In the genomic region with DNA sequence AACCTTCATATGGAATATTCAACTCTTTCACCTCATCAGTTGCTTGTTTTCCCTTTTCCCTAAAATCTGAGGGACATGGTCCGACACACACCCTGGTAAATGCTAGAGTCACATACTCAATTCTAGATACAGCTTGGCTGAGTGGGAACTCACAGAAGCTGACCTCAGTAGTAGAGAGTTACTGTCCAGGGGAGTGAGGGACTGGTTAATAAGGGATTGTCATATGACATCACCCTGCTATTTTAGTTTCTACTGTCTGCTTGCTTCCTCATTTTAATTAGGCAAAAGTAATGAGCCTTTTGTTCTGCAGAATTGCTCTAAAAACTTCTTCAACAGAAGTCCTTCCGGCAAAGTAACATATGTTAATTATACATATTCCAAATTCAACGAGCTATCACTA, we compare ENCODE assay signal across 25 cellular contexts.
"Had no signal": no experiment of that assay in that cellular context is flagged by ENCODE, and none has a peak within 500 bp of the region (broad histone marks: within the 10 kb centered on the region; RNA-seq: fewer than 3 reads in every experiment).

No MANE protein-coding gene starts in this region.

- H3K27me3 ChIP-seq: heart left ventricle, neural progenitor cell, spleen, testis, transverse colon had no signal

- H3K27ac ChIP-seq: heart left ventricle, neural progenitor cell, spleen, testis, transverse colon had no signal

- H3K9me3 Mint-ChIP-seq: activated T-helper 17 cell treated with anti-CD3 and anti-CD28 coated beads, Interleukin-2, amount 50 U/mL, for 72 hours; T-helper 1 cell treated with Interleukin-12 subunit alpha and Interleukin-12 subunit beta and Interleukin-4 antibody, amounts not matched to agents 30 μg/mL and 1 μg/mL, for 36 hours had no signal

- ATAC-seq: activated CD8-positive, alpha-beta T cell treated with anti-CD3 and anti-CD28 coated beads for 36 hours; activated T-cell treated with anti-CD3 and anti-CD28 coated beads, Interleukin-2, amount 50 U/mL, for 4 hours; activated T-helper 17 cell treated with anti-CD3 and anti-CD28 coated beads, Interleukin-2, amount 50 U/mL, for 72 hours; esophagus mucosa; natural killer cell; right cardiac atrium; stimulated activated naive CD8-positive, alpha-beta T cell treated with anti-CD3 and anti-CD28 coated beads, Interleukin-15, Interleukin-2, amounts not matched to agents 100 U/mL and 50 U/mL, for 24 hours had no signal

- H3K9me3 ChIP-seq: heart left ventricle, testis, transverse colon had no signal

- H3K36me3 ChIP-seq: heart left ventricle, neural progenitor cell, spleen, transverse colon had no signal

- DNase-seq: activated B cell treated with CpG ODN at 0.5 μM for 24 hours; activated CD4-positive, alpha-beta T cell treated with anti-CD3 and anti-CD28 coated beads, Interleukin-2, amount 50 U/mL, for 1 hour; activated CD8-positive, alpha-beta T cell treated with anti-CD3 and anti-CD28 coated beads for 36 hours; activated gamma-delta T cell treated with Interleukin-2 at 50 U/mL for 16 hours; activated naive CD4-positive, alpha-beta T cell treated with anti-CD3 and anti-CD28 coated beads, Interleukin-2, amount 50 U/mL, for 16 hours; activated T-cell treated with anti-CD3 and anti-CD28 coated beads, Interleukin-2, amount 50 U/mL, for 4 hours; amygdala; endodermal cell; foreskin fibroblast; heart left ventricle; hypothalamus; midbrain; natural killer cell; occipital lobe; right cardiac atrium; spleen; stimulated activated CD4-positive, alpha-beta T cell treated with anti-CD3 and anti-CD28 coated beads, Interleukin-2, amount 100 ng/mL, for 48 hours; stimulated activated naive CD8-positive, alpha-beta T cell treated with anti-CD3 and anti-CD28 coated beads, Interleukin-15, Interleukin-2, amounts not matched to agents 100 U/mL and 50 U/mL, for 24 hours; T-helper 9 cell; testis; transverse colon had no signal

- H3K27ac Mint-ChIP-seq: activated B cell treated with CpG ODN at 0.5 μM for 24 hours; activated CD8-positive, alpha-beta T cell treated with anti-CD3 and anti-CD28 coated beads for 36 hours; activated T-helper 17 cell treated with anti-CD3 and anti-CD28 coated beads, Interleukin-2, amount 50 U/mL, for 72 hours; endodermal cell; natural killer cell; neural progenitor cell; T-helper 1 cell treated with Interleukin-12 subunit alpha and Interleukin-12 subunit beta and Interleukin-4 antibody, amounts not matched to agents 30 μg/mL and 1 μg/mL, for 36 hours had no signal

- H3K4me1 Mint-ChIP-seq: activated B cell treated with CpG ODN at 0.5 μM for 24 hours; activated T-helper 17 cell treated with anti-CD3 and anti-CD28 coated beads, Interleukin-2, amount 50 U/mL, for 72 hours; natural killer cell had no signal

- H3K36me3 Mint-ChIP-seq: natural killer cell had no signal

- H3K4me3 Mint-ChIP-seq: activated B cell treated with CpG ODN at 0.5 μM for 24 hours; activated CD8-positive, alpha-beta T cell treated with anti-CD3 and anti-CD28 coated beads for 36 hours; activated T-cell treated with anti-CD3 and anti-CD28 coated beads, Interleukin-2, amount 50 U/mL, for 4 hours; activated T-helper 17 cell treated with anti-CD3 and anti-CD28 coated beads, Interleukin-2, amount 50 U/mL, for 72 hours; endodermal cell; natural killer cell; neural progenitor cell; T-helper 1 cell treated with Interleukin-12 subunit alpha and Interleukin-12 subunit beta and Interleukin-4 antibody, amounts not matched to agents 30 μg/mL and 1 μg/mL, for 36 hours had no signal

- H2AFZ ChIP-seq: neural progenitor cell had no signal

- H3K4me2 ChIP-seq: neural progenitor cell had no signal

- H3K27me3 Mint-ChIP-seq: activated B cell treated with CpG ODN at 0.5 μM for 24 hours; activated CD8-positive, alpha-beta T cell treated with anti-CD3 and anti-CD28 coated beads for 36 hours; activated T-helper 17 cell treated with anti-CD3 and anti-CD28 coated beads, Interleukin-2, amount 50 U/mL, for 72 hours had no signal

- H3K9ac ChIP-seq: neural progenitor cell had no signal

- H3K4me1 ChIP-seq: heart left ventricle, neural progenitor cell, spleen, testis, transverse colon had no signal

- H3K4me3 ChIP-seq: heart left ventricle, neural progenitor cell, spleen, testis, transverse colon had no signal
